Comparison of ENCODE assay signal across 17 cellular contexts in the genomic region with DNA sequence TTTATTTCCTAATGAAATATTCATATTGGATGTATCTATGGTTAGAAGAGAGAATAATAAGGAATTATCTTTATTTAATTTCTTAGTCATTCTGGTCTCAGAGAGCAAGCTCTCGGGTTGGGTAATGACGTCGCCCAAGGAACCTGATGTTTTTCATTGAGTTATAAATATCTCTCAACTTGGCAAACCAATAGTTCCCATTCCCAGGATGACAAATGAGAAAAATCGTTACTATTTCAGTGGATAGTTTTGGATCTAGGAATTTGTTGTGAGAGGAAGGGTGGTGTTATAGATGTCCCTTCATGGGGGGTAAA.
"Had no signal": no experiment of that assay in that cellular context is flagged by ENCODE, and none has a peak within 500 bp of the region (broad histone marks: within the 10 kb centered on the region; RNA-seq: fewer than 3 reads in every experiment).

No MANE protein-coding gene starts in this region.

- DNase-seq: activated CD4-positive, alpha-beta memory T cell treated with anti-CD3 and anti-CD28 coated beads, Interleukin-2, amount 10 ng/mL, durations not matched to agents 7 days and 5 days; activated CD4-positive, alpha-beta T cell treated with anti-CD3 and anti-CD28 coated beads for 36 hours; activated CD8-positive, alpha-beta memory T cell treated with anti-CD3 and anti-CD28 coated beads, Interleukin-2, amount 10 ng/mL, durations not matched to agents 7 days and 5 days; activated naive CD4-positive, alpha-beta T cell treated with anti-CD3 and anti-CD28 coated beads, Interleukin-2, amount 50 U/mL, for 16 hours; activated T-cell treated with anti-CD3 and anti-CD28 coated beads, Interleukin-2, amount 50 U/mL, for 24 hours; effector CD8-positive, alpha-beta T cell; foreskin melanocyte; kidney; mammary epithelial cell; midbrain; right cardiac atrium; small intestine; stimulated activated CD4-positive, alpha-beta T cell treated with anti-CD3 and anti-CD28 coated beads, Interleukin-15, amount 100 ng/mL, for 24 hours; stimulated activated CD4-positive, alpha-beta T cell treated with anti-CD3 and anti-CD28 coated beads, Interleukin-2, amount 100 ng/mL, for 48 hours had no signal

- H3K27me3 ChIP-seq: suprapubic skin had no signal

- H3K4me3 ChIP-seq: suprapubic skin had no signal

- H3K9me3 ChIP-seq: suprapubic skin had no signal

- ATAC-seq: activated CD4-positive, alpha-beta T cell treated with anti-CD3 and anti-CD28 coated beads for 36 hours; activated CD8-positive, alpha-beta memory T cell treated with anti-CD3 and anti-CD28 coated beads, Interleukin-2, amount 10 ng/mL, durations not matched to agents 7 days and 5 days; esophagus mucosa; right cardiac atrium; WTC11 had no signal

- H3K36me3 ChIP-seq: suprapubic skin had no signal
